ENCODE assay signal across 1 cellular context in the genomic region with DNA sequence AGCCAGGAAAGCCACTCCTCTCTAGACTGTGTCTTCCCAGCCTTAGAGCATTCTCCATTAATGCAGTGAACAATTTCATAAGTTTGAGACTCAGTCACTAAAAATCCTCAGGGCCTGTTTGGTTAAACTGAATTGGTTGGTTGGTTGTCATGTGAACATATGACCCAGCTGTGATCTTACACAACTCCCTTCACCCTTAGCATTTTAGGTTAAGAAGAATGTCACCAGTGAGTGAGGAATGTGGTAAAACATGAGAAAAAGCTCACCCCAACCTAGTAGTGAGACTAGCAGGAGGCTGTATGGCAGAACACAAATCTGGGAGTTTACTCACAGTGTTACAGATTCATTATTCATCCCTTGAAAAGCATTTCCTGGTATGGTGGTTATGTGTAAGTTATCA.
TF ChIP-seq lines count a peak whose summit lies in the region.

No MANE protein-coding gene starts in this region.

TF ChIP-seq in WTC11, 78 proteins besides CTCF, POLR2A, EP300 and RAD21 (continued from another document):
- TF ChIP-seq ZBTB43 (CRISPR knock-in tag; IDR thresholded peaks at IDR 0.05): no peak
- no peak for TF ChIP-seq ETV6 (CRISPR knock-in tag; IDR thresholded peaks at IDR 0.05)
- TF ChIP-seq, protein P1, sequence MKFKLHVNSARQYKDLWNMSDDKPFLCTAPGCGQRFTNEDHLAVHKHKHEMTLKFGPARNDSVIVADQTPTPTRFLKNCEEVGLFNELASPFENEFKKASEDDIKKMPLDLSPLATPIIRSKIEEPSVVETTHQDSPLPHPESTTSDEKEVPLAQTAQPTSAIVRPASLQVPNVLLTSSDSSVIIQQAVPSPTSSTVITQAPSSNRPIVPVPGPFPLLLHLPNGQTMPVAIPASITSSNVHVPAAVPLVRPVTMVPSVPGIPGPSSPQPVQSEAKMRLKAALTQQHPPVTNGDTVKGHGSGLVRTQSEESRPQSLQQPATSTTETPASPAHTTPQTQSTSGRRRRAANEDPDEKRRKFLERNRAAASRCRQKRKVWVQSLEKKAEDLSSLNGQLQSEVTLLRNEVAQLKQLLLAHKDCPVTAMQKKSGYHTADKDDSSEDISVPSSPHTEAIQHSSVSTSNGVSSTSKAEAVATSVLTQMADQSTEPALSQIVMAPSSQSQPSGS (CRISPR knock-in tag; IDR thresholded peaks at IDR 0.05; ENCODE audit: borderline replicate concordance, low read depth): no peak
- TF ChIP-seq GRHL2 (CRISPR knock-in tag; IDR thresholded peaks at IDR 0.05; ENCODE audit: insufficient replicate concordance, severe bottlenecking): no peak
- no peak for TF ChIP-seq PRRX2 (CRISPR knock-in tag; IDR thresholded peaks at IDR 0.05)
- no peak for TF ChIP-seq PRDM15 (CRISPR knock-in tag; IDR thresholded peaks at IDR 0.05)
- TF ChIP-seq HMGA2 (CRISPR knock-in tag; IDR thresholded peaks at IDR 0.05): no peak
